ENCODE assay signal across 25 cellular contexts in genomic region chr3:4247391-4247790, GRCh38.
"Had no signal": no experiment of that assay in that cellular context is flagged by ENCODE, and none has a peak within 500 bp of the region (broad histone marks: within the 10 kb centered on the region; RNA-seq: fewer than 3 reads in every experiment).

No MANE protein-coding gene starts in this region.

- H3K36me3 ChIP-seq: left lung, lower lobe of right lung, pancreas, right atrium auricular region, right lobe of liver, stomach, thyroid gland, transverse colon, upper lobe of left lung, vagina had no signal

- H3K9me3 ChIP-seq: left lung, lower lobe of right lung, pancreas, psoas muscle, right atrium auricular region, right lobe of liver, stomach, testis, thyroid gland, transverse colon, upper lobe of left lung, vagina had no signal

- H3K27me3 Mint-ChIP-seq: stimulated activated memory B cell treated with anti-CD40 and anti-IgM and Interleukin-4, amounts not matched to agents 10 μg/mL and 1 μg/mL and 100 μg/mL, for 72 hours had no signal

- H3K4me1 ChIP-seq: left lung, lower lobe of right lung, pancreas, psoas muscle, right atrium auricular region, right lobe of liver, stomach, testis, thyroid gland, transverse colon, upper lobe of left lung, vagina had no signal

- H3K4me3 ChIP-seq: hepatocyte, left lung, lower lobe of right lung, pancreas, psoas muscle, right atrium auricular region, right lobe of liver, smooth muscle cell, stomach, testis, thyroid gland, transverse colon, upper lobe of left lung, vagina had no signal

- H3K27ac Mint-ChIP-seq: stimulated activated memory B cell treated with anti-CD40 and anti-IgM and Interleukin-4, amounts not matched to agents 10 μg/mL and 1 μg/mL and 100 μg/mL, for 72 hours had no signal

- H3K27ac ChIP-seq: hepatocyte, left lung, lower lobe of right lung, pancreas, psoas muscle, right atrium auricular region, right lobe of liver, stomach, testis, thyroid gland, transverse colon, upper lobe of left lung, vagina had no signal

- H3K4me1 Mint-ChIP-seq: stimulated activated memory B cell treated with anti-CD40 and anti-IgM and Interleukin-4, amounts not matched to agents 10 μg/mL and 1 μg/mL and 100 μg/mL, for 72 hours had no signal

- ATAC-seq: left lung; lower lobe of right lung; naive thymus-derived CD8-positive, alpha-beta T cell; pancreas; psoas muscle; right lobe of liver; stimulated activated memory B cell treated with anti-CD40 and anti-IgM and Interleukin-4, amounts not matched to agents 10 μg/mL and 1 μg/mL and 100 μg/mL, for 72 hours; stimulated activated naive CD8-positive, alpha-beta T cell treated with anti-CD3 and anti-CD28 coated beads, Interleukin-15, Interleukin-2, amounts not matched to agents 100 U/mL and 50 U/mL, for 24 hours had no signal

- H3K4me3 Mint-ChIP-seq: naive thymus-derived CD8-positive, alpha-beta T cell; stimulated activated memory B cell treated with anti-CD40 and anti-IgM and Interleukin-4, amounts not matched to agents 10 μg/mL and 1 μg/mL and 100 μg/mL, for 72 hours had no signal

- DNase-seq: islet precursor cell; left lung; lower lobe of right lung; mammary epithelial cell; mesenchymal stem cell; naive thymus-derived CD8-positive, alpha-beta T cell; pancreas; posterior cingulate gyrus; psoas muscle; right lobe of liver; stimulated activated CD4-positive, alpha-beta T cell treated with anti-CD3 and anti-CD28 coated beads, Interleukin-1b, Interleukin-23, amount 100 ng/mL, for 48 hours; stimulated activated CD4-positive, alpha-beta T cell treated with anti-CD3 and anti-CD28 coated beads, Interleukin-2, amount 100 ng/mL, for 48 hours; stimulated activated CD4-positive, alpha-beta T cell treated with anti-CD3 and anti-CD28 coated beads, Interleukin-4, amount 100 ng/mL, for 4 hours; stimulated activated CD8-positive, alpha-beta memory T cell treated with anti-CD3 and anti-CD28 coated beads, Interleukin-4, amount 100 ng/mL, for 48 hours; stimulated activated naive CD8-positive, alpha-beta T cell treated with anti-CD3 and anti-CD28 coated beads, Interleukin-15, Interleukin-2, amounts not matched to agents 100 U/mL and 50 U/mL, for 24 hours; stomach; testis; thyroid gland; transverse colon; upper lobe of left lung had no signal

- H3K27me3 ChIP-seq: hepatocyte, left lung, pancreas, right atrium auricular region, right lobe of liver, stomach, testis, thyroid gland, transverse colon, upper lobe of left lung, vagina had no signal
